1 cellular context compared by ENCODE assay signal in genomic region chr18:59502222-59502898, GRCh38.
TF ChIP-seq lines count a peak whose summit lies in the region.

No MANE protein-coding gene starts in this region.

TF ChIP-seq in HEK293, 187 proteins besides CTCF, POLR2A, EP300 and RAD21 (continued from another document):
- TF ChIP-seq PRDM6 (tag by site-specific recombination; IDR thresholded peaks at IDR 0.05) (0 out of 2 replicates have a peak, but pooled peaks have one; percentile 10), ZNF24 (tag by site-specific recombination; IDR thresholded peaks at IDR 0.05) (0 out of 2 replicates have a peak, but pooled peaks have one; percentile 42), ZNF664 (tag by site-specific recombination; IDR thresholded peaks at IDR 0.05) (no peak; the same call in 1 of the 2 replicates), ZNF513 (tag by site-specific recombination; IDR thresholded peaks at IDR 0.05) (0 out of 2 replicates have a peak, but pooled peaks have one; percentile 25), ZNF366 (tag by site-specific recombination; conservative IDR thresholded peaks at IDR 0.05) (peak; percentile 94), ZNF549 (tag by site-specific recombination; IDR thresholded peaks at IDR 0.05) (peak; percentile 74), ZNF501 (tag by site-specific recombination; IDR thresholded peaks at IDR 0.05) (peak; percentile 57), BCL11A (tag by site-specific recombination; IDR thresholded peaks at IDR 0.05; ENCODE audit: low read depth) (peak; percentile 66; the same call in 1 of the 2 replicates), SP3 (tag by site-specific recombination; IDR thresholded peaks at IDR 0.05) (peak; percentile 38), SP2 (tag by site-specific recombination; IDR thresholded peaks at IDR 0.05) (no peak), ZNF843 (tag by site-specific recombination; IDR thresholded peaks at IDR 0.05) (peak; percentile 87), ZEB2 (tag by site-specific recombination; IDR thresholded peaks at IDR 0.05) (peak; percentile 65; the same call in 1 of the 2 replicates), ZNF391 (tag by site-specific recombination; IDR thresholded peaks at IDR 0.05; ENCODE audit: borderline replicate concordance, low read depth) (no peak; the same call in 1 of the 2 replicates), ZBTB6 (tag by site-specific recombination; IDR thresholded peaks at IDR 0.05) (peak; percentile 39; the same call in 1 of the 2 replicates)
